Comparison of ENCODE assay signal across 16 cellular contexts in the genomic region with DNA sequence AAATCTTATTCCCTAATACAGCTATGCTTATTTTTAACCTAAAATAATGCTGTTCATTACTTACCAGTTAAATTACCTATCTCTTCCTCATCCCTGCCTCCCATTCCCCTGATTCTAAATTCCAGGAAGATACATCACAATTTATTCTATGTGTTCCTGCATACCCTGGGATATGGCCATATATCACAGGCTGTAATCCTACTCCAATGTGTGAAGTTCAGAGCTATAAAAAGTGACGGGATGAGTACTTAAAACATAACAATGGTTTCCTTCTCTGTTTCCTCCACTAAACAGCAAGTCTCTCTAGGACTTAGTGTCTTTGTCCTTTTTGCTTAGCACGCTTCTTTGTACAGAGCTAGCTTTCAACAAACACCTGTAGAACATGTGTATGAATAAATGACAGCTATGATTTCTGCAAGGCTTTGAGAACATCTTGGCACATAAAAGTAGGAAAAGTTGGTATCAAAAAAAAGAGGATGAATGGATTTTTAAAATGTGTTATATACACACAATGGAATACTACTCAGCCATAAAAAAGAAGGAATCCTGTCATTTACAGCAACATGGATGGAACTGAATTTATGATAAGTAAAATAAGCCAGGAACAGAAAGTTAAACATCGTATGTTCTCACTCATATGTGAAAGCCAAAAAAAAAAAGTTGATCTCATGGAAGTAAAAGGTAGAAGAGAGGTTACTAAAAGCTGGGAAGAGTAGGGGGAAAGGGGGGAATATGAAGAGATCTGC. TPM values are rescaled to one million over a fixed set of nuclear protein-coding genes. Genes with fewer than 3 reads are reported as not detected.
DNase-seq lines count a peak whose midpoint lies in the region; ATAC-seq, FAIRE-seq and TF ChIP-seq lines count a peak whose summit lies in the region.
"Had no signal": no experiment of that assay in that cellular context is flagged by ENCODE, and none has a peak within 500 bp of the region (broad histone marks: within the 10 kb centered on the region; RNA-seq: fewer than 3 reads in every experiment).

No MANE protein-coding gene starts in this region.

- H2AFZ ChIP-seq in parathyroid adenoma: no peak overlapping the region

- no peaks in the 10 kb centered on the region for H3K9me3 Mint-ChIP-seq in CD8-positive, alpha-beta T cell

- no peak overlapping the region for H3K27ac ChIP-seq in CD8-positive, alpha-beta T cell (ENCODE audit: low read depth, low read length)
- H3K27ac ChIP-seq in HEK293 (ENCODE audit: extremely low read depth, low read depth, low read length) (no peak overlapping the region), parathyroid adenoma (peak overlapping the region; percentile 15)

- TF ChIP-seq CTCF in CD8-positive, alpha-beta T cell (IDR thresholded peaks at IDR 0.05): no peak
- no peak for TF ChIP-seq CTCF in HEK293 (tag by site-specific recombination; IDR thresholded peaks at IDR 0.05)
- no peak for TF ChIP-seq CTCF in parathyroid adenoma (IDR thresholded peaks at IDR 0.05)

- no peaks in the 10 kb centered on the region for H3K27me3 Mint-ChIP-seq in CD8-positive, alpha-beta T cell (ENCODE audit: low read depth)

- peak overlapping the region; percentile 79 for H3K27ac Mint-ChIP-seq in CD8-positive, alpha-beta T cell

- no peaks in the 10 kb centered on the region for H3K36me3 Mint-ChIP-seq in CD8-positive, alpha-beta T cell

- H3K9ac ChIP-seq in parathyroid adenoma: no peak overlapping the region

- H3K4me3 Mint-ChIP-seq in CD8-positive, alpha-beta T cell: no peak overlapping the region

- peaks cover 41% of the 10 kb centered on the region for H3K4me1 Mint-ChIP-seq in CD8-positive, alpha-beta T cell (ENCODE audit: low read depth)

- no peaks in the 10 kb centered on the region for H3K9me3 ChIP-seq in CD8-positive, alpha-beta T cell (ENCODE audit: low read length)
- no peaks in the 10 kb centered on the region for H3K9me3 ChIP-seq in HEK293 (ENCODE audit: control insufficient read depth, insufficient read depth, low read depth, low read length)
- no peaks in the 10 kb centered on the region for H3K9me3 ChIP-seq in parathyroid adenoma (ENCODE audit: control insufficient read depth, low read length)
- H3K9me3 ChIP-seq: BE2C had no signal

- no peak overlapping the region for H3K4me2 ChIP-seq in parathyroid adenoma (ENCODE audit: low read length)

- CTCF ChIA-PET in CD8-positive, alpha-beta T cell (lab: Charles Lee): interaction anchor here (0.6 to 0.7 kb wide), 2 partner anchors 14 to 195 kb away, joined by 3 read pairs; no protein-coding TSS in a partner anchor
- CTCF ChIA-PET in HEK293 (lab: Yijun Ruan, JAX): interaction anchor here (1.1 to 2.6 kb wide), 2 partner anchors 24 to 27 kb away, joined by 6 to 15 read pairs; no protein-coding TSS in a partner anchor

- H3K4me1 ChIP-seq in CD8-positive, alpha-beta T cell (ENCODE audit: insufficient read depth, low read length): no peaks in the 10 kb centered on the region
- H3K4me1 ChIP-seq in HEK293 (ENCODE audit: control insufficient read depth, insufficient read depth, low read length) (peaks cover 30% of the 10 kb centered on the region), parathyroid adenoma (peaks cover 18% of the 10 kb centered on the region)
- H3K4me1 ChIP-seq: BE2C had no signal

- H3K36me3 ChIP-seq in CD8-positive, alpha-beta T cell (ENCODE audit: insufficient read depth, low read length): no peaks in the 10 kb centered on the region
- H3K36me3 ChIP-seq in HEK293 (ENCODE audit: control insufficient read depth in 2 of 2, insufficient read depth in 1 of 2, low read length in 2 of 2) (no peaks in the 10 kb centered on the region), parathyroid adenoma (ENCODE audit: control insufficient read depth, insufficient read depth, low read length) (no peaks in the 10 kb centered on the region)
- H3K36me3 ChIP-seq: BE2C had no signal

- FAIRE-seq in colon (lab: Jason Lieb, UNC): peak; percentile 28
- FAIRE-seq: HepG2, RCC 7860 had no signal

- no peak for ATAC-seq in CD8-positive, alpha-beta T cell
- no peak for ATAC-seq in GM21528 (IDR thresholded peaks at IDR 0.05; ENCODE audit: low FRiP score, unreplicated experiment)
- ATAC-seq: HepG2 had no signal

- POLR2A ChIA-PET in CD8-positive, alpha-beta T cell (lab: Charles Lee): no interaction called here
- POLR2A ChIA-PET in HEK293 (lab: Yijun Ruan, JAX): no interaction called here

- no peaks in the 10 kb centered on the region for H3K27me3 ChIP-seq in CD8-positive, alpha-beta T cell (ENCODE audit: insufficient read depth, low read length)
- no peaks in the 10 kb centered on the region for H3K27me3 ChIP-seq in parathyroid adenoma (ENCODE audit: control insufficient read depth, insufficient read depth, low read length)
- H3K27me3 ChIP-seq: BE2C had no signal

- intact Hi-C loops in CD8-positive, alpha-beta T cell (cut with DNase I, micrococcal nuclease): no loop called here

- no peak for DNase-seq in CD8-positive, alpha-beta T cell
- DNase-seq in NCI-H1694 (lab: John Stamatoyannopoulos, UW): no peak
- DNase-seq in H4 (ENCODE audit: low spot score): no peak
- DNase-seq: BE2C, DMS153, EL, GOT3, NCI-H2029 treated with DMSO at 0.1 percent for 48 hours, NCI-H510A, SIG-M5 had no signal

- H3K4me3 ChIP-seq in CD8-positive, alpha-beta T cell (ENCODE audit: low read depth, low read length): no peak overlapping the region
- H3K4me3 ChIP-seq in HEK293 (ENCODE audit: low read depth, low read length): no peak overlapping the region
- H3K4me3 ChIP-seq in parathyroid adenoma (ENCODE audit: low read depth, low read length): no peak overlapping the region

- peaks cover 32% of the 10 kb centered on the region for H3K79me2 ChIP-seq in parathyroid adenoma

TF ChIP-seq in HEK293, 187 proteins besides CTCF, POLR2A, EP300 and RAD21 (continues in another document):
- TF ChIP-seq REST (tag by site-specific recombination; IDR thresholded peaks at IDR 0.05): no peak
- TF ChIP-seq ZNF146 (tag by site-specific recombination; IDR thresholded peaks at IDR 0.05): peak; percentile 93
- TF ChIP-seq ZNF335 (tag by site-specific recombination; conservative IDR thresholded peaks at IDR 0.05): no peak
- TF ChIP-seq ZSCAN16 (tag by site-specific recombination; IDR thresholded peaks at IDR 0.05): no peak
- no peak for TF ChIP-seq ZNF391 (tag by site-specific recombination; IDR thresholded peaks at IDR 0.05; ENCODE audit: borderline replicate concordance, low read depth)
- TF ChIP-seq ZNF280D (tag by site-specific recombination; IDR thresholded peaks at IDR 0.05): 0 out of 2 replicates have a peak, but pooled peaks have one; percentile 17
- TF ChIP-seq ZNF140 (tag by site-specific recombination; IDR thresholded peaks at IDR 0.05): no peak
- TF ChIP-seq SCRT2 (tag by site-specific recombination; IDR thresholded peaks at IDR 0.05): peak; percentile 64

RNA-seq across cellular contexts. Expression of gene SESN1, which starts 45.8 kb away (rescaled TPM):
- 10 to 100 TPM; 53.5 to 56.4 TPM for total RNA-seq in CD8-positive, alpha-beta T cell
- total RNA-seq in H4 (2014; rRNA removed; shearing (Covaris generic)): 11.0 and 13.4 TPM in 2 replicates

RNA-seq across cellular contexts. Expression of gene CEP57L1, which starts 46.5 kb away (rescaled TPM):
- 1 to 10 TPM; 2.9 to 3.7 TPM for total RNA-seq in CD8-positive, alpha-beta T cell
- total RNA-seq in H4 (2014; rRNA removed; shearing (Covaris generic)): 13.9 and 17.7 TPM in 2 replicates
